25 cellular contexts compared by ENCODE assay signal in the genomic region with DNA sequence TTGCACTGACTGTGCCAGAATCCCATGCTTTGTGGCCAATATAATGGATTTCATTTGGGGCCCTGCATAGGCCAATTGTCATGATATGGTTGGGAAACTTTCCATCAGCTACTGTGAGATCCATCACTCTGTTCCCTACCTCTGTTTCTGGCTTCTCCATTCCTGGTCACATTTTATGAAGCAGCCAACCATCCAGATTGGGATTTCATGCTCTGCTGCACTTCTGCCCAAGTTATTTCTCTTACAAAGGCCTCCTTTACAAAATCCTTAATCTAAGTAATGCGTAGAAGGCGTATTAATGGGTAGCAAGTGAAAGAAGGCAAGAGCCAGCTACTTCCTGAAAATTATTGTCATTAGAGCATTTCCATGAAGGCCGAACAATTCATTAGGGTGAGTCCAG.
DNase-seq lines count a peak whose midpoint lies in the region; ATAC-seq and TF ChIP-seq lines count a peak whose summit lies in the region.
"Had no signal": no experiment of that assay in that cellular context is flagged by ENCODE, and none has a peak within 500 bp of the region (broad histone marks: within the 10 kb centered on the region; RNA-seq: fewer than 3 reads in every experiment).

No MANE protein-coding gene starts in this region.

- H3K9me3 Mint-ChIP-seq in nephron: no peaks in the 10 kb centered on the region
- H3K9me3 Mint-ChIP-seq: CD8-positive, alpha-beta T cell; GM23338 had no signal

- ATAC-seq in body of pancreas: no peak
- no peak for ATAC-seq in GM21447 (IDR thresholded peaks at IDR 0.05; ENCODE audit: unreplicated experiment)
- ATAC-seq in heart left ventricle: no peak
- ATAC-seq: CD8-positive, alpha-beta T cell; GM23338; K562; Panc1 had no signal

- H3K27me3 Mint-ChIP-seq in nephron (ENCODE audit: low read depth): no peaks in the 10 kb centered on the region
- H3K27me3 Mint-ChIP-seq: B cell had no signal

- no peak for TF ChIP-seq POLR2A in body of pancreas (IDR thresholded peaks at IDR 0.05)
- TF ChIP-seq POLR2A in heart left ventricle (IDR thresholded peaks at IDR 0.05): no peak

- H3K36me3 Mint-ChIP-seq in nephron (ENCODE audit: low read depth): no peaks in the 10 kb centered on the region
- H3K36me3 Mint-ChIP-seq: CD8-positive, alpha-beta T cell had no signal

- H3K4me3 ChIP-seq in body of pancreas (no peak overlapping the region), heart left ventricle (no peak overlapping the region)
- H3K4me3 ChIP-seq: GM23338, HAP-1, K562 had no signal

- peak overlapping the region in 2 of 3 experiments; percentile 21 to 74 for H3K27ac Mint-ChIP-seq in nephron
- H3K27ac Mint-ChIP-seq: B cell; CD8-positive, alpha-beta T cell; GM23338; HFFc6 had no signal

- H3K4me1 Mint-ChIP-seq in nephron: peaks cover 26% of the 10 kb centered on the region
- H3K4me1 Mint-ChIP-seq: B cell had no signal

- H3K27me3 ChIP-seq in body of pancreas (no peaks in the 10 kb centered on the region), heart left ventricle (no peaks in the 10 kb centered on the region)

- no peak for TF ChIP-seq CTCF in nephron (IDR thresholded peaks at IDR 0.05; ENCODE audit: unreplicated experiment in 3 of 3)
- TF ChIP-seq CTCF in body of pancreas (IDR thresholded peaks at IDR 0.05): no peak
- TF ChIP-seq CTCF in heart left ventricle (IDR thresholded peaks at IDR 0.05): no peak

- no peaks in the 10 kb centered on the region for H3K9me3 ChIP-seq in body of pancreas
- H3K9me3 ChIP-seq in heart left ventricle: peaks cover 0 to under 1% (median 0%) of the 10 kb centered on the region in 12 donors
- H3K9me3 ChIP-seq: Caco-2, HAP-1 had no signal

- H3K36me3 ChIP-seq in body of pancreas (replicated peaks in 1 of 2; ENCODE audit: insufficient read depth in 1 of 2, low read depth in 2 of 2) (no peaks in the 10 kb centered on the region), heart left ventricle (no peaks in the 10 kb centered on the region)
- H3K36me3 ChIP-seq: HAP-1 had no signal

- H3K4me1 ChIP-seq in body of pancreas: no peaks in the 10 kb centered on the region
- H3K4me1 ChIP-seq in heart left ventricle: peaks cover 0 to 4% (median 0%) of the 10 kb centered on the region in 12 donors
- H3K4me1 ChIP-seq: Caco-2 had no signal

- no peak overlapping the region for H3K4me3 Mint-ChIP-seq in nephron
- H3K4me3 Mint-ChIP-seq: B cell; CD8-positive, alpha-beta T cell; GM23338; HFFc6 had no signal

- H3K27ac ChIP-seq in body of pancreas: no peak overlapping the region
- no peak overlapping the region for H3K27ac ChIP-seq in heart left ventricle
- H3K27ac ChIP-seq: C4-2B had no signal

- intact Hi-C loops in body of pancreas (cut with DNase I) (no loop called here), heart left ventricle (cut with DNase I) (no loop called here)

- 93% methylated on average over 3 of the region's 3 CpGs for WGBS in body of pancreas, 2 donors
- WGBS in heart left ventricle, 4 donors: 88 to 93% (median 91%) methylated on average over 3 of the region's 3 CpGs

- DNase-seq in G401 (ENCODE audit: low spot score) (peak; percentile 77), NCI-H524 (lab: John Stamatoyannopoulos, UW) (peak; percentile 25 to 73), cerebellum (ENCODE audit: low spot score) (peak; percentile 31), body of pancreas (no peak), heart left ventricle (no peak)
- DNase-seq: Caco-2; CD8-positive, alpha-beta T cell; DMS79 treated with DMSO at 0.1 percent for 48 hours; HFFc6; Kasumi-1; NCI-H1105; NCI-H1436 treated with DMSO at 0.1 percent for 48 hours; NCI-H2029; NCI-H2227 treated with DMSO at 0.1 percent for 48 hours; NCI-H510A treated with DMSO at 0.1 percent for 48 hours; NCI-H774; SHP77 treated with DMSO at 0.1 percent for 48 hours had no signal

- in situ Hi-C loops in G401 (cut with HindIII; ENCODE audit: low sequenced_read_pairs): no loop called here

Comparison
In these comparisons a context has a peak if more than half of its experiments do, and no peak if none do; other contexts are left out.
1. DNase-seq: peak in G401 (single experiment), NCI-H524 (2 of 2) and cerebellum (single experiment); none in body of pancreas (0 of 4) and heart left ventricle (0 of 5).